In genomic region chr2:74957886-74958276, GRCh38 we compare ENCODE assay signal across 8 cellular contexts. TPM values are rescaled to one million over a fixed set of nuclear protein-coding genes. Genes with fewer than 3 reads are reported as not detected.
DNase-seq lines count a peak whose midpoint lies in the region; ATAC-seq, FAIRE-seq and TF ChIP-seq lines count a peak whose summit lies in the region.

No MANE protein-coding gene starts in this region.

- H3K4me1 Mint-ChIP-seq in CD8-positive, alpha-beta T cell (ENCODE audit: low read depth): peaks cover 54% of the 10 kb centered on the region
- H3K4me1 Mint-ChIP-seq in effector memory CD8-positive, alpha-beta T cell (ENCODE audit: low read depth in 2 of 2): peaks cover 27 to 36% of the 10 kb centered on the region in 2 donors
- H3K4me1 Mint-ChIP-seq in osteocyte (ENCODE audit: unreplicated experiment): peaks cover 20% of the 10 kb centered on the region

- H3K9ac ChIP-seq in OCI-LY3 (ENCODE audit: low read length): peak overlapping the region; percentile 77; the same call in 1 of the 2 replicates

- peaks cover 1% of the 10 kb centered on the region for H3K9me3 Mint-ChIP-seq in CD8-positive, alpha-beta T cell
- no peaks in the 10 kb centered on the region for H3K9me3 Mint-ChIP-seq in effector memory CD8-positive, alpha-beta T cell
- H3K9me3 Mint-ChIP-seq in osteocyte (ENCODE audit: unreplicated experiment): peaks cover 17% of the 10 kb centered on the region

- H3K4me3 Mint-ChIP-seq in CD8-positive, alpha-beta T cell: peak overlapping the region; percentile 83
- peak overlapping the region; percentile 78 to 84 for H3K4me3 Mint-ChIP-seq in effector memory CD8-positive, alpha-beta T cell
- peak overlapping the region; percentile 81 for H3K4me3 Mint-ChIP-seq in osteocyte (ENCODE audit: unreplicated experiment)

- H3K4me3 ChIP-seq in CD8-positive, alpha-beta T cell (ENCODE audit: low read depth, low read length): peak overlapping the region; percentile 87
- peak overlapping the region; percentile 82 for H3K4me3 ChIP-seq in OCI-LY3 (ENCODE audit: low read length)

- peaks cover 16% of the 10 kb centered on the region for H3K4me1 ChIP-seq in CD8-positive, alpha-beta T cell (ENCODE audit: insufficient read depth, low read length)
- H3K4me1 ChIP-seq in OCI-LY3 (ENCODE audit: low read length): peaks cover 7% of the 10 kb centered on the region

- H3K79me2 ChIP-seq in OCI-LY3 (ENCODE audit: low read length): no peaks in the 10 kb centered on the region

- peaks cover 50% of the 10 kb centered on the region for H3K36me3 Mint-ChIP-seq in CD8-positive, alpha-beta T cell
- H3K36me3 Mint-ChIP-seq in effector memory CD8-positive, alpha-beta T cell (ENCODE audit: insufficient read depth): peaks cover 21% of the 10 kb centered on the region
- H3K36me3 Mint-ChIP-seq in osteocyte (ENCODE audit: unreplicated experiment): peaks cover 23% of the 10 kb centered on the region

- POLR2A ChIA-PET in CD8-positive, alpha-beta T cell (lab: Charles Lee): interaction anchor here (0.7 kb wide), 1 partner anchor 10 kb away, joined by 3 read pairs; no protein-coding TSS in a partner anchor

- H3K9me3 ChIP-seq in CD8-positive, alpha-beta T cell (ENCODE audit: low read length): no peaks in the 10 kb centered on the region
- peaks cover 9% of the 10 kb centered on the region for H3K9me3 ChIP-seq in OCI-LY3 (ENCODE audit: insufficient read depth, low read length)

- CTCF ChIA-PET in CD8-positive, alpha-beta T cell (lab: Charles Lee): no interaction called here

- H4K20me1 ChIP-seq in OCI-LY3 (ENCODE audit: insufficient read depth, low read length): no peaks in the 10 kb centered on the region

- H3K4me2 ChIP-seq in OCI-LY3 (ENCODE audit: low read length): peak overlapping the region; percentile 69

- intact Hi-C loops in CD8-positive, alpha-beta T cell (cut with DNase I, micrococcal nuclease): loop anchor here (1.0 to 10.0 kb wide), 12 partner anchors 111 to 1886 kb away; partner anchors contain the start of genes MRPL19 (in 2 of the 2), SEMA4F (in 2 of the 2), ALMS1 (in 1 of the 2) and DOK1 (in 1 of the 2)

- no peaks in the 10 kb centered on the region for H3K36me3 ChIP-seq in CD8-positive, alpha-beta T cell (ENCODE audit: insufficient read depth, low read length)
- peaks cover 37% of the 10 kb centered on the region for H3K36me3 ChIP-seq in OCI-LY3 (replicated peaks; ENCODE audit: low read depth, low read length)

- H3K27ac ChIP-seq in CD8-positive, alpha-beta T cell (ENCODE audit: low read depth, low read length): peak overlapping the region; percentile 83
- H3K27ac ChIP-seq in OCI-LY3 (ENCODE audit: low read length): 0 out of 2 replicates have a peak overlapping the region, but pooled peaks have one; percentile 3

- no peak for DNase-seq in CD8-positive, alpha-beta T cell
- no peak for DNase-seq in effector memory CD8-positive, alpha-beta T cell
- DNase-seq in osteocyte (ENCODE audit: extremely low spot score, unreplicated experiment): no peak
- no peak for DNase-seq in GM12892 (ENCODE audit: insufficient read length)

- ATAC-seq in CD8-positive, alpha-beta T cell: no peak
- no peak for ATAC-seq in effector memory CD8-positive, alpha-beta T cell (replicated peaks)
- ATAC-seq in HG02870 (IDR thresholded peaks at IDR 0.05; ENCODE audit: unreplicated experiment) (no peak), HG03457 (IDR thresholded peaks at IDR 0.05; ENCODE audit: unreplicated experiment) (no peak), GM21447 (IDR thresholded peaks at IDR 0.05; ENCODE audit: unreplicated experiment) (no peak)

- H3K27ac Mint-ChIP-seq in CD8-positive, alpha-beta T cell: peak overlapping the region; percentile 89
- peak overlapping the region; percentile 85 to 87 for H3K27ac Mint-ChIP-seq in effector memory CD8-positive, alpha-beta T cell
- peak overlapping the region; percentile 83 for H3K27ac Mint-ChIP-seq in osteocyte (ENCODE audit: unreplicated experiment)

- H3K27me3 ChIP-seq in CD8-positive, alpha-beta T cell (ENCODE audit: insufficient read depth, low read length): no peaks in the 10 kb centered on the region
- no peaks in the 10 kb centered on the region for H3K27me3 ChIP-seq in OCI-LY3 (ENCODE audit: low read depth, low read length)

- TF ChIP-seq CTCF in CD8-positive, alpha-beta T cell (IDR thresholded peaks at IDR 0.05): no peak
- TF ChIP-seq CTCF in OCI-LY3 (IDR thresholded peaks at IDR 0.05; ENCODE audit: low read depth, low read length) (no peak), osteocyte (IDR thresholded peaks at IDR 0.05) (no peak)

- no peak for FAIRE-seq in GM12892 (lab: Jason Lieb, UNC)

- H3K27me3 Mint-ChIP-seq in CD8-positive, alpha-beta T cell (ENCODE audit: low read depth): no peaks in the 10 kb centered on the region
- H3K27me3 Mint-ChIP-seq in effector memory CD8-positive, alpha-beta T cell: no peaks in the 10 kb centered on the region
- no peaks in the 10 kb centered on the region for H3K27me3 Mint-ChIP-seq in osteocyte (ENCODE audit: unreplicated experiment)

- peak overlapping the region; percentile 83 for H2AFZ ChIP-seq in OCI-LY3 (ENCODE audit: low read depth, low read length)

- TF ChIP-seq POLR2A in GM12892 (IDR thresholded peaks at IDR 0.05; ENCODE audit: low read depth, low read length): no peak

RNA-seq across cellular contexts. Expression of gene POLE4, which starts 0.6 kb away (rescaled TPM):
- total RNA-seq in CD8-positive, alpha-beta T cell: 10 to 100 TPM; 32.7 to 35.8 TPM
- 43.2 and 44.2 TPM in 2 replicates for total RNA-seq in osteocyte
- polyA plus RNA-seq in GM12892 (2012; ENCODE audit: missing spikeins): 74.9 TPM
